In the genomic region with DNA sequence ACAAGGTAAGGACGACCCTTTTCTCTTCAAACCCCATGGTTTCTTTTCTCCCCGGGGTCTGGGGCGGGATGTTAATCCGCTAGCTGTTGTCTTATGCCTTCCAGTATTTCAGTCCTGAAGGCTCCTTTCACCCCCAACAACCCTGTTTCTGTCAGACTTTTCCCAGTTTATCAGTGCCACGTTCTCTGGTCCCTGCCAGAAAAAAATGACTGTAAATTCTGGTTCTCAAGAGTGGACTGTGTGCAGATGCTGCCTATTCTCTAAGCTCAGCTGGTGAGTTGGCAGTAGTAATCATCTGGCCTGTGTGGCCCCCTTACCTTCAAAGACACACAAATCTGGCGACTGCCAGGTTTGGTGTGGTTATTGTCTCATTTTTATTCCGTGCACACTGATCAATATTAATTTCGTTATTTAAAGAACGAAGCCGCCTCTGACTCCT, we compare ENCODE assay signal across 8 cellular contexts. TPM values are rescaled to one million over a fixed set of nuclear protein-coding genes. Genes with fewer than 3 reads are reported as not detected.
A peak's percentile ranks its signal among the peaks of the same experiment; 100 is the strongest.
DNase-seq lines count a peak whose midpoint lies in the region; ATAC-seq lines count a peak whose summit lies in the region.

No MANE protein-coding gene starts in this region.

- no peak for DNase-seq in activated CD4-positive, alpha-beta T cell treated with anti-CD3 and anti-CD28 coated beads for 36 hours
- no peak for DNase-seq in activated CD4-positive, alpha-beta T cell treated with anti-CD3 and anti-CD28 coated beads for 48 hours
- DNase-seq in T-helper 17 cell (no peak), right cardiac atrium (no peak), cerebellar cortex (ENCODE audit: low spot score) (no peak), NCI-H1930 (lab: John Stamatoyannopoulos, UW) (no peak), SHP77 treated with DMSO at 0.1 percent for 48 hours (lab: John Stamatoyannopoulos, UW) (no peak)
- no peak for DNase-seq in stimulated activated effector memory CD8-positive, alpha-beta T cell treated with anti-CD3 and anti-CD28 coated beads, Interleukin-12 subunit alpha, Interleukin-12 subunit beta, amount 100 ng/mL, for 72 hours (ENCODE audit: low spot score in 2 of 2)

- CTCF ChIA-PET in activated CD4-positive, alpha-beta T cell treated with anti-CD3 and anti-CD28 coated beads for 36 hours (lab: Charles Lee): interaction anchor here (0.9 to 3.9 kb wide), 5 partner anchors 8 to 257 kb away, joined by 3 to 21 read pairs (median 4); a partner anchor contains a TSS

- intact Hi-C loops in activated CD4-positive, alpha-beta T cell treated with anti-CD3 and anti-CD28 coated beads for 36 hours (cut with DNase I, micrococcal nuclease): loop anchor here (1.0 to 10.0 kb wide), 8 partner anchors 92 to 895 kb away; a partner anchor contains a TSS
- intact Hi-C loops in right cardiac atrium (cut with DNase I): no loop called here

- no peaks in the 10 kb centered on the region for H3K4me1 ChIP-seq in right cardiac atrium (ENCODE audit: control insufficient read depth, insufficient read depth, low read length)

- peak; percentile 4 for ATAC-seq in activated CD4-positive, alpha-beta T cell treated with anti-CD3 and anti-CD28 coated beads for 36 hours
- ATAC-seq in T-helper 17 cell: no peak
- peak; percentile 1 for ATAC-seq in right cardiac atrium
- ATAC-seq in stimulated activated effector memory CD8-positive, alpha-beta T cell treated with anti-CD3 and anti-CD28 coated beads, Interleukin-12 subunit alpha, Interleukin-12 subunit beta, amount 100 ng/mL, for 72 hours: no peak

- H3K4me1 Mint-ChIP-seq in activated CD4-positive, alpha-beta T cell treated with anti-CD3 and anti-CD28 coated beads for 36 hours: peaks cover 38% of the 10 kb centered on the region
- peaks cover 34% of the 10 kb centered on the region for H3K4me1 Mint-ChIP-seq in T-helper 17 cell
- peaks cover 47% of the 10 kb centered on the region for H3K4me1 Mint-ChIP-seq in stimulated activated effector memory CD8-positive, alpha-beta T cell treated with anti-CD3 and anti-CD28 coated beads, Interleukin-12 subunit alpha, Interleukin-12 subunit beta, amount 100 ng/mL, for 72 hours

- H3K9me3 ChIP-seq in T-helper 17 cell (ENCODE audit: control insufficient read depth, low read length, poor library complexity, severe bottlenecking): no peaks in the 10 kb centered on the region
- no peaks in the 10 kb centered on the region for H3K9me3 ChIP-seq in right cardiac atrium (ENCODE audit: control insufficient read depth, low read length)

- 13% methylated on average over 10 of the region's 10 CpGs for WGBS in right cardiac atrium

- H3K4me3 Mint-ChIP-seq in activated CD4-positive, alpha-beta T cell treated with anti-CD3 and anti-CD28 coated beads for 36 hours: peak overlapping the region; percentile 90
- peak overlapping the region; percentile 86 for H3K4me3 Mint-ChIP-seq in T-helper 17 cell
- peak overlapping the region; percentile 91 for H3K4me3 Mint-ChIP-seq in stimulated activated effector memory CD8-positive, alpha-beta T cell treated with anti-CD3 and anti-CD28 coated beads, Interleukin-12 subunit alpha, Interleukin-12 subunit beta, amount 100 ng/mL, for 72 hours

- no peaks in the 10 kb centered on the region for H3K27me3 ChIP-seq in right cardiac atrium (ENCODE audit: control insufficient read depth, insufficient read depth)

- peak overlapping the region; percentile 58 for H3K27ac Mint-ChIP-seq in activated CD4-positive, alpha-beta T cell treated with anti-CD3 and anti-CD28 coated beads for 36 hours
- peak overlapping the region; percentile 95 for H3K27ac Mint-ChIP-seq in T-helper 17 cell
- H3K27ac Mint-ChIP-seq in stimulated activated effector memory CD8-positive, alpha-beta T cell treated with anti-CD3 and anti-CD28 coated beads, Interleukin-12 subunit alpha, Interleukin-12 subunit beta, amount 100 ng/mL, for 72 hours: peak overlapping the region; percentile 100

- H3K27ac ChIP-seq in right cardiac atrium (ENCODE audit: low read length): peak overlapping the region; percentile 74

- H3K4me3 ChIP-seq in right cardiac atrium (ENCODE audit: low read length): peak overlapping the region; percentile 59

- H3K36me3 Mint-ChIP-seq in activated CD4-positive, alpha-beta T cell treated with anti-CD3 and anti-CD28 coated beads for 36 hours (ENCODE audit: low read depth): peaks cover 14% of the 10 kb centered on the region
- peaks cover 3% of the 10 kb centered on the region for H3K36me3 Mint-ChIP-seq in T-helper 17 cell (ENCODE audit: low read depth)
- peaks cover 27% of the 10 kb centered on the region for H3K36me3 Mint-ChIP-seq in stimulated activated effector memory CD8-positive, alpha-beta T cell treated with anti-CD3 and anti-CD28 coated beads, Interleukin-12 subunit alpha, Interleukin-12 subunit beta, amount 100 ng/mL, for 72 hours

- H3K9me3 Mint-ChIP-seq in activated CD4-positive, alpha-beta T cell treated with anti-CD3 and anti-CD28 coated beads for 36 hours (ENCODE audit: low read depth): no peaks in the 10 kb centered on the region
- no peaks in the 10 kb centered on the region for H3K9me3 Mint-ChIP-seq in stimulated activated effector memory CD8-positive, alpha-beta T cell treated with anti-CD3 and anti-CD28 coated beads, Interleukin-12 subunit alpha, Interleukin-12 subunit beta, amount 100 ng/mL, for 72 hours

- POLR2A ChIA-PET in activated CD4-positive, alpha-beta T cell treated with anti-CD3 and anti-CD28 coated beads for 36 hours (lab: Charles Lee): interaction anchor here (3.6 kb wide), 1 partner anchor 138 kb away, joined by 26 read pairs; a partner anchor contains a TSS

- no peaks in the 10 kb centered on the region for H3K27me3 Mint-ChIP-seq in activated CD4-positive, alpha-beta T cell treated with anti-CD3 and anti-CD28 coated beads for 36 hours
- H3K27me3 Mint-ChIP-seq in T-helper 17 cell: no peaks in the 10 kb centered on the region

RNA-seq across cellular contexts. Expression of a gene that starts 0.9 kb away (rescaled TPM):
- total RNA-seq in activated CD4-positive, alpha-beta T cell treated with anti-CD3 and anti-CD28 coated beads for 36 hours: 10 to 100 TPM; 27.9 to 36.0 TPM
- total RNA-seq in T-helper 17 cell: 10 to 100 TPM; 41.5 to 48.8 TPM
- 10 to 100 TPM; 49.8 to 63.7 (median 53.7) TPM for total RNA-seq in right cardiac atrium
- 23.9 TPM for polyA plus RNA-seq in right cardiac atrium

Comparison
In these comparisons a context has a peak if more than half of its experiments do, and no peak if none do; other contexts are left out.
1. ATAC-seq: peak in activated CD4-positive, alpha-beta T cell treated with anti-CD3 and anti-CD28 coated beads for 36 hours (single experiment) and right cardiac atrium (2 of 2); none in T-helper 17 cell (single experiment) and stimulated activated effector memory CD8-positive, alpha-beta T cell treated with anti-CD3 and anti-CD28 coated beads, Interleukin-12 subunit alpha, Interleukin-12 subunit beta, amount 100 ng/mL, for 72 hours (single experiment).
2. intact Hi-C loops: an anchor here in activated CD4-positive, alpha-beta T cell treated with anti-CD3 and anti-CD28 coated beads for 36 hours (1.0 to 10.0 kb wide); none called in right cardiac atrium.
3. Peak in every context shown above with its lines, with median percentiles within 50 percentile points of each other: H3K27ac Mint-ChIP-seq and H3K4me3 Mint-ChIP-seq.